ENCODE assay signal across 7 cellular contexts in genomic region chrX:73563740-73564073, GRCh38. TPM values are rescaled to one million over a fixed set of nuclear protein-coding genes. Genes with fewer than 3 reads are reported as not detected.
DNase-seq lines count a peak whose midpoint lies in the region; ATAC-seq and TF ChIP-seq lines count a peak whose summit lies in the region.

No MANE protein-coding gene starts in this region.

- H3K4me2 ChIP-seq in OCI-LY1 (ENCODE audit: low read length) = peak overlapping the region; percentile 92

- no peaks in the 10 kb centered on the region for H3K9me3 ChIP-seq in OCI-LY1 (ENCODE audit: low read length)
- H3K9me3 ChIP-seq in ectodermal cell (ENCODE audit: control insufficient read depth, low read length) = no peaks in the 10 kb centered on the region

- H3K4me1 ChIP-seq in OCI-LY1 (ENCODE audit: insufficient read depth, low read length, severe bottlenecking) (peaks cover 26% of the 10 kb centered on the region), ectodermal cell (ENCODE audit: control insufficient read depth, insufficient read depth, low read length) (no peaks in the 10 kb centered on the region)

- H3K36me3 ChIP-seq in OCI-LY1 (ENCODE audit: insufficient read depth, low read length) = no peaks in the 10 kb centered on the region
- no peaks in the 10 kb centered on the region for H3K36me3 ChIP-seq in ectodermal cell (ENCODE audit: control insufficient read depth, insufficient read depth, low read length)

- no peaks in the 10 kb centered on the region for H3K9me2 ChIP-seq in OCI-LY1 (ENCODE audit: low read depth, low read length)

- H3K27ac ChIP-seq in OCI-LY1 (ENCODE audit: low read depth, low read length, poor library complexity, severe bottlenecking) = peak overlapping the region; percentile 80
- H3K27ac ChIP-seq in ectodermal cell (ENCODE audit: insufficient read depth, low read depth, low read length, poor library complexity, severe bottlenecking) = peak overlapping the region; percentile 70

- no peak for TF ChIP-seq CTCF in HFF-Myc (IDR thresholded peaks at IDR 0.05; ENCODE audit: low read depth, low read length, missing control alignments)
- no peak for TF ChIP-seq CTCF in OCI-LY1 (IDR thresholded peaks at IDR 0.05; ENCODE audit: low read length)

- 1 to 4% methylated on average over 2 of the region's 3 CpGs for WGBS in ectodermal cell, 2 experiments

- no peaks in the 10 kb centered on the region for H4K20me1 ChIP-seq in OCI-LY1 (ENCODE audit: insufficient read depth, low read length)

- H2AFZ ChIP-seq in OCI-LY1 (ENCODE audit: low read length) = no peak overlapping the region

- H3F3A ChIP-seq in OCI-LY1 (ENCODE audit: insufficient read depth, low read length) = no peaks in the 10 kb centered on the region

- H3K4me3 ChIP-seq in HFF-Myc (replicated peaks; ENCODE audit: low read depth, low read length) = peak overlapping the region; percentile 67
- peak overlapping the region; percentile 91 for H3K4me3 ChIP-seq in OCI-LY1 (ENCODE audit: low read depth, low read length, poor library complexity, severe bottlenecking)
- peak overlapping the region; percentile 46 for H3K4me3 ChIP-seq in ectodermal cell (ENCODE audit: insufficient read depth, low read depth, low read length)

- H3K9ac ChIP-seq in OCI-LY1 (ENCODE audit: low read length) = peak overlapping the region; percentile 93

- H3K27me3 ChIP-seq in OCI-LY1 (ENCODE audit: insufficient read depth, low read length) = no peaks in the 10 kb centered on the region
- H3K27me3 ChIP-seq in ectodermal cell (ENCODE audit: control insufficient read depth, insufficient read depth, low read length, poor library complexity, severe bottlenecking) = no peaks in the 10 kb centered on the region

- no peak for DNase-seq in HFF-Myc (ENCODE audit: extremely low read depth, low read depth)
- peak; percentile 8 for DNase-seq in myocyte (ENCODE audit: low read depth)
- no peak for DNase-seq in NCI-H2196 (lab: John Stamatoyannopoulos, UW; ENCODE audit: unreplicated experiment)
- no peak for DNase-seq in GM19240 (ENCODE audit: insufficient read length, low spot score)

- no peaks in the 10 kb centered on the region for H3K79me2 ChIP-seq in OCI-LY1 (ENCODE audit: insufficient read depth, low read length)

- ATAC-seq in GM18519 (IDR thresholded peaks at IDR 0.05; ENCODE audit: low FRiP score, unreplicated experiment) = peak; percentile 38

RNA-seq across cellular contexts. Expression of gene CHIC1, which starts 0.7 kb away (rescaled TPM):
- polyA plus RNA-seq in ectodermal cell (2013, experiment 1 of 4) = 8.2 TPM
- 7.8 TPM for polyA plus RNA-seq in ectodermal cell (2013, experiment 2 of 4)
- polyA plus RNA-seq in ectodermal cell (2013, experiment 3 of 4) = 6.0 TPM
- 7.8 TPM for polyA plus RNA-seq in ectodermal cell (2013, experiment 4 of 4)
- total RNA-seq in myocyte = 15.8 and 16.7 TPM in 2 replicates
- 3.5 TPM for polyA plus RNA-seq in myocyte (2012)
